10 cellular contexts compared by ENCODE assay signal in the genomic region with DNA sequence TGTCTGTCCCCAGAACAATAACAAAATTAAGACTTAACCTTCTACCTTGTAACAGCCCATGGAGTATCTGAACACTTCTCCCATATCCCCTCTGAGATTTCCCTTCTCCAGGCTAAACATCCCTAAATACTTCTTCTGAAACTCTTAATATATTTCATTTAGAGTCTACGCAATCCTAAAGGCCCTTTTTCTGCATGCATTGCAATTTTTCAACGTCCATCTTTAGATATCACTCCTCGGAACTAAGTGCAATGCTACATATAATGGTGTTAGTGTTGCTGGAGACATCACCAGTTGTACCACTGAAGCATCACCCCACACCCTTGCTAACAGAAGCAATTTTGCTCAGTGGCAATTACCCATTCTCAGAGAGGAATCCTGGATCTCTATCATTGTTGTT. TPM values are rescaled to one million over a fixed set of nuclear protein-coding genes. Genes with fewer than 3 reads are reported as not detected.
"Had no signal": no experiment of that assay in that cellular context is flagged by ENCODE, and none has a peak within 500 bp of the region (broad histone marks: within the 10 kb centered on the region; RNA-seq: fewer than 3 reads in every experiment).

No MANE protein-coding gene starts in this region.

- DNase-seq: GM23248, GOT3, H9, HCEC 1CT, HFFc6 had no signal

- H3K9me3 ChIP-seq: HAP-1 had no signal

- H3K9ac ChIP-seq: GM23248 had no signal

- FAIRE-seq: H1, H54 had no signal

- H3K27ac ChIP-seq: GM23248 had no signal

- H3K4me2 ChIP-seq: GM23338 had no signal

- H3K4me3 ChIP-seq: GM23248, GM23338, HAP-1 had no signal

- H3K4me1 ChIP-seq: HAP-1 had no signal

- H2AFZ ChIP-seq: GM23248, GM23338 had no signal

- H3K36me3 ChIP-seq: HAP-1 had no signal

- ATAC-seq: GM23338, HCT116 had no signal

RNA-seq across cellular contexts. Expression of a gene that starts 13.2 kb away (rescaled TPM):
- total RNA-seq: GM23248 had no signal
- polyA plus RNA-seq: GM23248 had no signal
